Comparison of ENCODE assay signal across 1 cellular context in genomic region chr13:66994498-66995365, GRCh38.
TF ChIP-seq lines count a peak whose summit lies in the region.

No MANE protein-coding gene starts in this region.

TF ChIP-seq in GM12878, 131 proteins besides CTCF, POLR2A, EP300 and RAD21 (continued from another document):
- TF ChIP-seq, protein P1, sequence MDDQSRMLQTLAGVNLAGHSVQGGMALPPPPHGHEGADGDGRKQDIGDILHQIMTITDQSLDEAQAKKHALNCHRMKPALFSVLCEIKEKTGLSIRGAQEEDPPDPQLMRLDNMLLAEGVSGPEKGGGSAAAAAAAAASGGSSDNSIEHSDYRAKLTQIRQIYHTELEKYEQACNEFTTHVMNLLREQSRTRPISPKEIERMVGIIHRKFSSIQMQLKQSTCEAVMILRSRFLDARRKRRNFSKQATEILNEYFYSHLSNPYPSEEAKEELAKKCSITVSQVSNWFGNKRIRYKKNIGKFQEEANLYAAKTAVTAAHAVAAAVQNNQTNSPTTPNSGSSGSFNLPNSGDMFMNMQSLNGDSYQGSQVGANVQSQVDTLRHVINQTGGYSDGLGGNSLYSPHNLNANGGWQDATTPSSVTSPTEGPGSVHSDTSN (IDR thresholded peaks at IDR 0.05; ENCODE audit: insufficient replicate concordance, low read depth, low read length): peak; percentile 85
- TF ChIP-seq IKZF2 (IDR thresholded peaks at IDR 0.05) (no peak), SKIL (IDR thresholded peaks at IDR 0.05; ENCODE audit: low read depth, poor library complexity, severe bottlenecking) (no peak), SRF (IDR thresholded peaks at IDR 0.05; ENCODE audit: low read depth in 2 of 2, low read length in 2 of 2) (no peak), BMI1 (IDR thresholded peaks at IDR 0.05; ENCODE audit: borderline replicate concordance) (0 out of 2 replicates have a peak, but pooled peaks have one; percentile 8), PKNOX1 (IDR thresholded peaks at IDR 0.05) (peak; percentile 84), EED (IDR thresholded peaks at IDR 0.05; ENCODE audit: low read depth) (no peak), ATF7 (IDR thresholded peaks at IDR 0.05; ENCODE audit: low read depth) (peak; percentile 44; the same call in 1 of the 2 replicates), TCF3 (IDR thresholded peaks at IDR 0.05; ENCODE audit: borderline replicate concordance, insufficient read depth, low read depth, low read length) (no peak)
